26 cellular contexts compared by ENCODE assay signal in the genomic region with DNA sequence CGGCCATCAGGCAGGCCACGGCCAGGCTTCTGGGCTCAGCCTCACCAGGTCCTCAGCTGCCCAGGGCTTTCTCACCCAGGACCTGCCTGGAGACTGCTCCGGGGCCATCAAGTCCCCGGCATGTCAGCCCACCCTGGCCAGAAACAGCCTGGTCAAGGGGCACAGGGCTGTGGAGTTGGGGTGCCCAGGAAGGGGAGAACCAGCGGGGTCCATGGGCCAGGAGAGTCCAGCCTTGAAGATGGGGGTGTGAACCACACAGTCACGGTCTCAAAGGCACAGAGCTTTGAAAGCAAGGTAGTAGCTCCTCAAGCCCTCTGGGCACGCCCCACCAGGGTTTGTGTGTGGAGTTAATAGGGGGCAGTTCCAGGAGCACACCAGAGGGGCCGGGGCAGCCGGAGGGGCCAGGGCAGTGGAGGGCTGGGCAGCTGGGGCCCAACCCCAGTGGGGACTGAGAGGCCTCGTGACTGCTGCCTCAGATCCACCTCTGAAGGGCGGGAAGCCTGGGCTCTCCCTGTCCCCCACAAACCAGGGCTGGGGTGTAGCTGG. TPM values are rescaled to one million over a fixed set of nuclear protein-coding genes. Genes with fewer than 3 reads are reported as not detected.
DNase-seq lines count a peak whose midpoint lies in the region; ATAC-seq and TF ChIP-seq lines count a peak whose summit lies in the region.
"Had no signal": no experiment of that assay in that cellular context is flagged by ENCODE, and none has a peak within 500 bp of the region (broad histone marks: within the 10 kb centered on the region; RNA-seq: fewer than 3 reads in every experiment).

No MANE protein-coding gene starts in this region.

- no peaks in the 10 kb centered on the region for H3K4me1 Mint-ChIP-seq in activated naive CD4-positive, alpha-beta T cell treated with anti-CD3 and anti-CD28 coated beads for 36 hours (ENCODE audit: low read depth)
- H3K4me1 Mint-ChIP-seq: IgD-negative memory B cell had no signal

- H3K27ac Mint-ChIP-seq in activated naive CD4-positive, alpha-beta T cell treated with anti-CD3 and anti-CD28 coated beads for 36 hours, result no peak overlapping the region
- H3K27ac Mint-ChIP-seq: brain, IgD-negative memory B cell had no signal

- peaks cover 48% of the 10 kb centered on the region for H3K27me3 ChIP-seq in lower lobe of right lung (ENCODE audit: low read depth)
- peaks cover 69% of the 10 kb centered on the region for H3K27me3 ChIP-seq in suprapubic skin
- H3K27me3 ChIP-seq: BLaER1 had no signal

- peak; percentile 7 for DNase-seq in activated naive CD4-positive, alpha-beta T cell treated with anti-CD3 and anti-CD28 coated beads, Interleukin-2, amount 50 U/mL, for 16 hours
- DNase-seq in activated naive CD4-positive, alpha-beta T cell treated with anti-CD3 and anti-CD28 coated beads for 36 hours, result no peak
- peak; percentile 64 for DNase-seq in coronary artery (ENCODE audit: low spot score)
- DNase-seq in lower lobe of right lung, result peak; percentile 24
- DNase-seq in suprapubic skin (ENCODE audit: low spot score in 2 of 2), result peak; percentile 49 to 65
- DNase-seq in NCI-H2081 (lab: John Stamatoyannopoulos, UW), result no peak
- no peak for DNase-seq in NCI-H1930 (lab: John Stamatoyannopoulos, UW)
- no peak for DNase-seq in stimulated activated CD4-positive, alpha-beta T cell treated with anti-CD3 and anti-CD28 coated beads, Interleukin-4, amount 100 ng/mL, for 1 hour
- DNase-seq: DMS153; effector CD4-positive, alpha-beta T cell; NCI-H1694; NCI-H526; SJCRH30; small intestine; stimulated activated CD4-positive, alpha-beta T cell treated with anti-CD3 and anti-CD28 coated beads, Interleukin-1b, Interleukin-23, amount 100 ng/mL, for 48 hours; stomach; T1000 had no signal

- H3K9me3 ChIP-seq in lower lobe of right lung, result no peaks in the 10 kb centered on the region
- H3K9me3 ChIP-seq in suprapubic skin, result peaks cover 4% of the 10 kb centered on the region
- H3K9me3 ChIP-seq: adrenal gland, neutrophil, tibial nerve had no signal

- WGBS in suprapubic skin, result 78% methylated on average over 9 of the region's 11 CpGs

- H3K4me1 ChIP-seq in lower lobe of right lung, result peaks cover 7% of the 10 kb centered on the region
- no peaks in the 10 kb centered on the region for H3K4me1 ChIP-seq in suprapubic skin
- H3K4me1 ChIP-seq: adrenal gland, SJCRH30 had no signal

- no peak overlapping the region for H3K27ac ChIP-seq in coronary artery
- no peak overlapping the region for H3K27ac ChIP-seq in lower lobe of right lung
- no peak overlapping the region for H3K27ac ChIP-seq in suprapubic skin
- H3K27ac ChIP-seq: adrenal gland, BLaER1, epithelial cell of prostate, neutrophil, SJCRH30, stomach, tibial nerve had no signal

- TF ChIP-seq POLR2A in suprapubic skin (IDR thresholded peaks at IDR 0.05), result no peak

- H3K27me3 Mint-ChIP-seq in activated naive CD4-positive, alpha-beta T cell treated with anti-CD3 and anti-CD28 coated beads for 36 hours (ENCODE audit: low read depth), result peaks cover 3% of the 10 kb centered on the region

- no peak overlapping the region for H3K4me3 Mint-ChIP-seq in activated naive CD4-positive, alpha-beta T cell treated with anti-CD3 and anti-CD28 coated beads for 36 hours
- H3K4me3 Mint-ChIP-seq: brain, IgD-negative memory B cell had no signal

- no peaks in the 10 kb centered on the region for H3K36me3 Mint-ChIP-seq in activated naive CD4-positive, alpha-beta T cell treated with anti-CD3 and anti-CD28 coated beads for 36 hours (ENCODE audit: low read depth)
- H3K36me3 Mint-ChIP-seq: brain, IgD-negative memory B cell had no signal

- H3K4me3 ChIP-seq in coronary artery (no peak overlapping the region), lower lobe of right lung (no peak overlapping the region), suprapubic skin (no peak overlapping the region)
- H3K4me3 ChIP-seq: adrenal gland, BLaER1, SJCRH30, stomach, tibial nerve had no signal

- CTCF ChIA-PET in activated naive CD4-positive, alpha-beta T cell treated with anti-CD3 and anti-CD28 coated beads for 36 hours (lab: Charles Lee), result interaction anchor here (0.7 to 1.7 kb wide), 3 partner anchors 60 to 126 kb away, joined by 3 to 7 read pairs (median 4); no protein-coding TSS in a partner anchor

- no peaks in the 10 kb centered on the region for H3K9me3 Mint-ChIP-seq in activated naive CD4-positive, alpha-beta T cell treated with anti-CD3 and anti-CD28 coated beads for 36 hours
- H3K9me3 Mint-ChIP-seq: IgD-negative memory B cell had no signal

- no peak for TF ChIP-seq CTCF in coronary artery (IDR thresholded peaks at IDR 0.05)
- no peak for TF ChIP-seq CTCF in lower lobe of right lung (IDR thresholded peaks at IDR 0.05)
- no peak for TF ChIP-seq CTCF in suprapubic skin (IDR thresholded peaks at IDR 0.05)

- TF ChIP-seq EP300 in suprapubic skin (IDR thresholded peaks at IDR 0.05), result no peak

- ATAC-seq in lower lobe of right lung, result no peak

- H3K36me3 ChIP-seq in lower lobe of right lung, result no peaks in the 10 kb centered on the region
- no peaks in the 10 kb centered on the region for H3K36me3 ChIP-seq in suprapubic skin
- H3K36me3 ChIP-seq: adrenal gland, BLaER1, neutrophil, SJCRH30, stomach, tibial nerve had no signal

- intact Hi-C loops in activated naive CD4-positive, alpha-beta T cell treated with anti-CD3 and anti-CD28 coated beads for 36 hours (cut with micrococcal nuclease), result no loop called here
- intact Hi-C loops in lower lobe of right lung (cut with DNase I), result no loop called here

RNA-seq across cellular contexts. Expression of gene BHLHE23, which starts 48.0 kb away (rescaled TPM):
- not detected for total RNA-seq in activated naive CD4-positive, alpha-beta T cell treated with anti-CD3 and anti-CD28 coated beads for 36 hours
- total RNA-seq in lower lobe of right lung (not detected), suprapubic skin (not detected)
- total RNA-seq: adrenal gland, cerebellum, glomerular endothelial cell, SJCRH30, tibial nerve had no signal

Comparison
In these comparisons a context has a peak if more than half of its experiments do, and no peak if none do; other contexts are left out.
1. DNase-seq: peak in activated naive CD4-positive, alpha-beta T cell treated with anti-CD3 and anti-CD28 coated beads, Interleukin-2, amount 50 U/mL, for 16 hours (single experiment), coronary artery (single experiment), lower lobe of right lung (single experiment) and suprapubic skin (2 of 2); none in activated naive CD4-positive, alpha-beta T cell treated with anti-CD3 and anti-CD28 coated beads for 36 hours (single experiment), NCI-H2081 (0 of 2), NCI-H1930 (0 of 2) and stimulated activated CD4-positive, alpha-beta T cell treated with anti-CD3 and anti-CD28 coated beads, Interleukin-4, amount 100 ng/mL, for 1 hour (single experiment).